In the genomic region with DNA sequence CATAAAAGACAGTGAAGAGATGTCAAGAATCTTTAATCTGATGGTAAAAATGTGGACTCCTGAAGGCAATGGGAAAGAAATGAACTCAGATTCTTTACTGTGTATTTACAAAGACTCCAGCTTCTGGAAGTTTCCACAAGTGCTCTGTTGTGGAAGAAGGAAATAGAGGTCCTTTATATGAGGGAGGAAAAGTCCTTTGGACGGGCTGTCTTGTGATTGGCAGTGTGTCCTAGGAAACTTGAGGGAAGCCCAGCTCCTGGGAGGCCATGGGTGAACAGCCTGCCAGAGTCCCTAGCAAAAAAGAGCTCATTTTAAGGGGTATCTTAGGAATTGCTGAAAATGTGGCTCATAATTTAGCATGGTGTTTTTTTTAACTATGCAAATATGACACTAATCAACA, we compare ENCODE assay signal across 18 cellular contexts.
A peak's percentile ranks its signal among the peaks of the same experiment; 100 is the strongest.
DNase-seq lines count a peak whose midpoint lies in the region; ATAC-seq and TF ChIP-seq lines count a peak whose summit lies in the region.
"Had no signal": no experiment of that assay in that cellular context is flagged by ENCODE, and none has a peak within 500 bp of the region (broad histone marks: within the 10 kb centered on the region; RNA-seq: fewer than 3 reads in every experiment).

No MANE protein-coding gene starts in this region.

- in situ Hi-C loops in G401 (cut with HindIII; ENCODE audit: low sequenced_read_pairs), result no loop called here

- H3K9me3 Mint-ChIP-seq in naive B cell (no peaks in the 10 kb centered on the region), type B pancreatic cell (no peaks in the 10 kb centered on the region)

- ATAC-seq in naive B cell (ENCODE audit: low read depth in 2 of 2), result no peak
- ATAC-seq in GM18498 (IDR thresholded peaks at IDR 0.05; ENCODE audit: unreplicated experiment), result no peak
- ATAC-seq: HCT116 had no signal

- H3K27ac Mint-ChIP-seq in naive B cell, result no peak overlapping the region
- H3K27ac Mint-ChIP-seq in type B pancreatic cell, result no peak overlapping the region

- DNase-seq in G401 (ENCODE audit: low spot score) (peak; percentile 17), naive B cell (no peak), type B pancreatic cell (ENCODE audit: extremely low spot score, unreplicated experiment) (no peak), occipital lobe (lab: John Stamatoyannopoulos, UW) (no peak), NCI-H1417 treated with DMSO at 0.1 percent for 48 hours (lab: John Stamatoyannopoulos, UW) (no peak)
- DNase-seq: EL, KG1, NCI-H1092, NCI-H1436 treated with DMSO at 0.1 percent for 48 hours, NCI-H1930, NCI-H226, NCI-H510A treated with DMSO at 0.1 percent for 48 hours, NCI-H82, Peyer's patch had no signal

- H3K4me1 Mint-ChIP-seq in naive B cell (peaks cover 7 to 15% (median 12%) of the 10 kb centered on the region in 3 donors), type B pancreatic cell (ENCODE audit: unreplicated experiment) (peaks cover 6% of the 10 kb centered on the region)

- TF ChIP-seq CTCF in type B pancreatic cell (conservative IDR thresholded peaks at IDR 0.05), result no peak

- peak overlapping the region in 5 of 8 donors; percentile 29 to 59 (median 36) for H3K4me3 Mint-ChIP-seq in naive B cell
- peak overlapping the region; percentile 34 for H3K4me3 Mint-ChIP-seq in type B pancreatic cell

- H3K27me3 Mint-ChIP-seq in naive B cell (peaks cover 11 to 19% (median 16%) of the 10 kb centered on the region in 3 donors), type B pancreatic cell (peaks cover 50% of the 10 kb centered on the region)

- H3K36me3 Mint-ChIP-seq in naive B cell (no peaks in the 10 kb centered on the region), type B pancreatic cell (no peaks in the 10 kb centered on the region)

- H3K27ac ChIP-seq in cingulate gyrus (ENCODE audit: low read depth, low read length), result peak overlapping the region; percentile 60
- H3K27ac ChIP-seq: C4-2B, Peyer's patch had no signal
